Comparison of ENCODE assay signal across 10 cellular contexts in genomic region chr12:71626098-71626497, GRCh38. TPM values are rescaled to one million over a fixed set of nuclear protein-coding genes. Genes with fewer than 3 reads are reported as not detected.
DNase-seq lines count a peak whose midpoint lies in the region; ATAC-seq and TF ChIP-seq lines count a peak whose summit lies in the region.
"Had no signal": no experiment of that assay in that cellular context is flagged by ENCODE, and none has a peak within 500 bp of the region (broad histone marks: within the 10 kb centered on the region; RNA-seq: fewer than 3 reads in every experiment).

No MANE protein-coding gene starts in this region.

- no peak for TF ChIP-seq CTCF in CD14-positive monocyte (IDR thresholded peaks at IDR 0.05)

- H3K36me3 Mint-ChIP-seq in CD14-positive monocyte, result peaks cover 72 to 91% of the 10 kb centered on the region in 2 donors
- peaks cover 72% of the 10 kb centered on the region for H3K36me3 Mint-ChIP-seq in activated naive CD8-positive, alpha-beta T cell treated with anti-CD3 and anti-CD28 coated beads, Interleukin-2, amount 50 U/mL, for 24 hours (ENCODE audit: low read depth)

- DNase-seq in CD14-positive monocyte (ENCODE audit: low spot score) (no peak), GM19240 (ENCODE audit: insufficient read length, low spot score) (no peak), G401 (ENCODE audit: low spot score) (no peak), iPS-NIHi11 (ENCODE audit: low spot score) (no peak), GOT3 (lab: John Stamatoyannopoulos, UW) (no peak)
- no peak for DNase-seq in activated naive CD8-positive, alpha-beta T cell treated with anti-CD3 and anti-CD28 coated beads, Interleukin-2, amount 50 U/mL, for 24 hours
- DNase-seq: activated CD8-positive, alpha-beta memory T cell treated with anti-CD3 and anti-CD28 coated beads for 24 hours; NCI-H345 had no signal

- ATAC-seq in GM18868 (IDR thresholded peaks at IDR 0.05; ENCODE audit: unreplicated experiment) (peak; percentile 69), HG03432 (IDR thresholded peaks at IDR 0.05; ENCODE audit: unreplicated experiment) (peak; percentile 79)
- ATAC-seq in activated naive CD8-positive, alpha-beta T cell treated with anti-CD3 and anti-CD28 coated beads, Interleukin-2, amount 50 U/mL, for 24 hours, result no peak

- peaks cover 5% of the 10 kb centered on the region for H3K4me1 Mint-ChIP-seq in CD14-positive monocyte
- H3K4me1 Mint-ChIP-seq in activated naive CD8-positive, alpha-beta T cell treated with anti-CD3 and anti-CD28 coated beads, Interleukin-2, amount 50 U/mL, for 24 hours, result peaks cover 15% of the 10 kb centered on the region

- in situ Hi-C loops in G401 (cut with HindIII; ENCODE audit: low sequenced_read_pairs), result no loop called here

- no peaks in the 10 kb centered on the region for H3K9me3 Mint-ChIP-seq in CD14-positive monocyte
- no peaks in the 10 kb centered on the region for H3K9me3 Mint-ChIP-seq in activated naive CD8-positive, alpha-beta T cell treated with anti-CD3 and anti-CD28 coated beads, Interleukin-2, amount 50 U/mL, for 24 hours

- no peak overlapping the region for H3K4me3 Mint-ChIP-seq in CD14-positive monocyte
- H3K4me3 Mint-ChIP-seq in activated naive CD8-positive, alpha-beta T cell treated with anti-CD3 and anti-CD28 coated beads, Interleukin-2, amount 50 U/mL, for 24 hours, result no peak overlapping the region

- intact Hi-C loops in CD14-positive monocyte (cut with micrococcal nuclease), result no loop called here

- peaks cover 0 to 3% (median 0%) of the 10 kb centered on the region in 3 donors for H3K27me3 Mint-ChIP-seq in CD14-positive monocyte (ENCODE audit: low read depth in 3 of 3)
- no peaks in the 10 kb centered on the region for H3K27me3 Mint-ChIP-seq in activated naive CD8-positive, alpha-beta T cell treated with anti-CD3 and anti-CD28 coated beads, Interleukin-2, amount 50 U/mL, for 24 hours

- H3K27ac Mint-ChIP-seq in CD14-positive monocyte, result peak overlapping the region in 6 of 7 donors; percentile 0 to 66 (median 48)
- H3K27ac Mint-ChIP-seq in activated naive CD8-positive, alpha-beta T cell treated with anti-CD3 and anti-CD28 coated beads, Interleukin-2, amount 50 U/mL, for 24 hours, result peak overlapping the region; percentile 6

RNA-seq across cellular contexts. Expression of gene ZFC3H1, which starts 37.5 kb away (rescaled TPM):
- polyA plus RNA-seq in CD14-positive monocyte, result 10 to 100 TPM; 12.5 to 16.3 TPM
- total RNA-seq in G401 (2014; rRNA removed; shearing (Covaris generic)), result 9.7 and 11.8 TPM in 2 replicates

RNA-seq across cellular contexts. Expression of gene THAP2, which starts 38.0 kb away (rescaled TPM):
- 1 to 10 TPM; 3.5 to 4.3 TPM for polyA plus RNA-seq in CD14-positive monocyte
- total RNA-seq in G401 (2014; rRNA removed; shearing (Covaris generic)), result 6.0 and 10.0 TPM in 2 replicates

RNA-seq across cellular contexts. Expression of gene TMEM19, which starts 59.8 kb away (rescaled TPM):
- polyA plus RNA-seq in CD14-positive monocyte, result 10 to 100 TPM; 25.4 to 39.7 TPM
- 21.0 and 34.6 TPM in 2 replicates for total RNA-seq in G401 (2014; rRNA removed; shearing (Covaris generic))
